8 cellular contexts compared by ENCODE assay signal in the genomic region with DNA sequence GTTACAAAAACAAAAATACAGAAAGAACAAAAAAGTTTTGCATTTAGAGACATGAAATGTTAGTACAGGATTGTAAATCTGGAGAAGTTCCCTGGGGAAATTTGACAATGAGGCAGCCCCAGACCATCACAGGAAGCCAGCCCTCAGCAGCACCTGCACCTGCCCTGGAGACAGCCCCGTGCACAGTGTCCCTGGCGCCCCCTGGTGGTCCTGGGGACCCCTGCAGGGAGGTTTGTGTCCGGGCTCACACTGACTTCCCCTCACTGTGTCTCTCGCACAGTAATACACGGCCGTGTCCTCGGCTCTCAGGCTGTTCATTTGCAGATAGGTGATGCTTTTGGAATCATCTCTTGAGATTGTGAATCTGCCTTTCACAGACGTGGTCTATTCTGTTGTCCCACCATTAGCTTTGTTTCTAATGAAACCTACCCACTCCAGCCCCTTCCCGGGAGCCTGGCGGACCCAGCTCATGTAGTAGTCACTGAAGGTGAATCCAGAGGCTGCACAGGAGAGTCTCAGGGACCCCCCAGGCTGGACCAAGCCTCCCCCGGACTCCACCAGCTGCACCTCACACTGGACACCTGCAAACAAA.
DNase-seq lines count a peak whose midpoint lies in the region; TF ChIP-seq lines count a peak whose summit lies in the region.
"Not testable (repeated sequence)": the region's sequence is repeated elsewhere in the genome, so short reads cannot be mapped to it uniquely, and the experiment has no call there.

No MANE protein-coding gene starts in this region.

- POLR2A ChIA-PET in activated CD4-positive, alpha-beta memory T cell treated with anti-CD3 and anti-CD28 coated beads, Interleukin-2, amount 10 ng/mL, durations not matched to agents 7 days and 5 days (lab: Charles Lee): not testable (repeated sequence)

- not testable (repeated sequence) for H3K36me3 ChIP-seq in DOHH2 (ENCODE audit: control insufficient read depth, low read length); SJCRH30

- not testable (repeated sequence) for H3K9me3 Mint-ChIP-seq in activated CD4-positive, alpha-beta memory T cell treated with anti-CD3 and anti-CD28 coated beads, Interleukin-2, amount 10 ng/mL, durations not matched to agents 7 days and 5 days; activated naive CD4-positive, alpha-beta T cell treated with anti-CD3 and anti-CD28 coated beads, Interleukin-2, amount 10 ng/mL, durations not matched to agents 7 days and 5 days

- peak overlapping the region; percentile 93 for H3K27ac ChIP-seq in DOHH2 (ENCODE audit: low read depth, low read length)
- H3K27ac ChIP-seq in SJCRH30: not testable (repeated sequence)

- DNase-seq in NCI-H1092 (lab: John Stamatoyannopoulos, UW): peak; percentile 17
- DNase-seq in SJCRH30: peak; percentile 40 to 55
- peak; percentile 83 for DNase-seq in activated CD4-positive, alpha-beta memory T cell treated with anti-CD3 and anti-CD28 coated beads, Interleukin-2, amount 10 ng/mL, durations not matched to agents 7 days and 5 days
- DNase-seq in activated naive CD4-positive, alpha-beta T cell treated with anti-CD3 and anti-CD28 coated beads, Interleukin-2, amount 10 ng/mL, durations not matched to agents 7 days and 5 days: peak; percentile 89
- DNase-seq in kidney tubule cell (ENCODE audit: low spot score): peak; percentile 15
- peak; percentile 85 to 87 for DNase-seq in stimulated activated CD4-positive, alpha-beta T cell treated with anti-CD3 and anti-CD28 coated beads, Interleukin-2, amount 100 ng/mL, for 24 hours
- DNase-seq in superior temporal gyrus (ENCODE audit: extremely low spot score): peak; percentile 1

- H3K27ac Mint-ChIP-seq in activated CD4-positive, alpha-beta memory T cell treated with anti-CD3 and anti-CD28 coated beads, Interleukin-2, amount 10 ng/mL, durations not matched to agents 7 days and 5 days; activated naive CD4-positive, alpha-beta T cell treated with anti-CD3 and anti-CD28 coated beads, Interleukin-2, amount 10 ng/mL, durations not matched to agents 7 days and 5 days: not testable (repeated sequence)

- not testable (repeated sequence) for H3K4me3 Mint-ChIP-seq in activated CD4-positive, alpha-beta memory T cell treated with anti-CD3 and anti-CD28 coated beads, Interleukin-2, amount 10 ng/mL, durations not matched to agents 7 days and 5 days; activated naive CD4-positive, alpha-beta T cell treated with anti-CD3 and anti-CD28 coated beads, Interleukin-2, amount 10 ng/mL, durations not matched to agents 7 days and 5 days

- H3K4me1 ChIP-seq in DOHH2 (ENCODE audit: control insufficient read depth, low read length): peaks cover 56% of the 10 kb centered on the region
- H3K4me1 ChIP-seq in SJCRH30: not testable (repeated sequence)

- peak; percentile 61 for TF ChIP-seq CTCF in DOHH2 (IDR thresholded peaks at IDR 0.05; ENCODE audit: low read depth, low read length, poor library complexity, severe bottlenecking)

- H3K4me1 Mint-ChIP-seq in activated CD4-positive, alpha-beta memory T cell treated with anti-CD3 and anti-CD28 coated beads, Interleukin-2, amount 10 ng/mL, durations not matched to agents 7 days and 5 days: peaks cover 33% of the 10 kb centered on the region
- peaks cover 19% of the 10 kb centered on the region for H3K4me1 Mint-ChIP-seq in activated naive CD4-positive, alpha-beta T cell treated with anti-CD3 and anti-CD28 coated beads, Interleukin-2, amount 10 ng/mL, durations not matched to agents 7 days and 5 days

- not testable (repeated sequence) for H3K27me3 ChIP-seq in DOHH2 (ENCODE audit: control insufficient read depth, low read length); SJCRH30

- not testable (repeated sequence) for H3K79me2 ChIP-seq in DOHH2 (ENCODE audit: control insufficient read depth, low read length)

- CTCF ChIA-PET in activated CD4-positive, alpha-beta memory T cell treated with anti-CD3 and anti-CD28 coated beads, Interleukin-2, amount 10 ng/mL, durations not matched to agents 7 days and 5 days (lab: Charles Lee): interaction anchor here (2.4 kb wide), 1 partner anchor 15 kb away, joined by 8 read pairs; no protein-coding TSS in a partner anchor
- CTCF ChIA-PET in activated naive CD4-positive, alpha-beta T cell treated with anti-CD3 and anti-CD28 coated beads, Interleukin-2, amount 10 ng/mL, durations not matched to agents 7 days and 5 days (lab: Charles Lee): interaction anchor here (1.0 kb wide), 1 partner anchor 47 kb away, joined by 3 read pairs; no protein-coding TSS in a partner anchor

- not testable (repeated sequence) for H3K36me3 Mint-ChIP-seq in activated CD4-positive, alpha-beta memory T cell treated with anti-CD3 and anti-CD28 coated beads, Interleukin-2, amount 10 ng/mL, durations not matched to agents 7 days and 5 days (ENCODE audit: low read depth); activated naive CD4-positive, alpha-beta T cell treated with anti-CD3 and anti-CD28 coated beads, Interleukin-2, amount 10 ng/mL, durations not matched to agents 7 days and 5 days

- peak overlapping the region; percentile 45 for H3K4me3 ChIP-seq in DOHH2 (ENCODE audit: low read length)
- H3K4me3 ChIP-seq in SJCRH30: not testable (repeated sequence)

- not testable (repeated sequence) for H3K9me2 ChIP-seq in DOHH2 (replicated peaks; ENCODE audit: control insufficient read depth, low read length)

- H3K4me2 ChIP-seq in DOHH2 (ENCODE audit: low read length): peak overlapping the region; percentile 52

- not testable (repeated sequence) for H3K27me3 Mint-ChIP-seq in activated CD4-positive, alpha-beta memory T cell treated with anti-CD3 and anti-CD28 coated beads, Interleukin-2, amount 10 ng/mL, durations not matched to agents 7 days and 5 days
- H3K27me3 Mint-ChIP-seq in activated naive CD4-positive, alpha-beta T cell treated with anti-CD3 and anti-CD28 coated beads, Interleukin-2, amount 10 ng/mL, durations not matched to agents 7 days and 5 days: peaks cover 21% of the 10 kb centered on the region

- not testable (repeated sequence) for H3F3A ChIP-seq in DOHH2 (ENCODE audit: control insufficient read depth, insufficient read depth)

- not testable (repeated sequence) for H4K20me1 ChIP-seq in DOHH2 (ENCODE audit: control insufficient read depth, insufficient read depth, low read depth, low read length)

- H3K9me3 ChIP-seq in DOHH2 (ENCODE audit: control insufficient read depth, insufficient read depth, low read length): peaks cover 25% of the 10 kb centered on the region
- H3K9me3 ChIP-seq in SJCRH30 (replicated peaks): not testable (repeated sequence)

Comparison
In these comparisons a context has a peak if more than half of its experiments do, and no peak if none do; other contexts are left out.
1. DNase-seq: peak in every context shown above with its lines; median percentile 89 in activated naive CD4-positive, alpha-beta T cell treated with anti-CD3 and anti-CD28 coated beads, Interleukin-2, amount 10 ng/mL, durations not matched to agents 7 days and 5 days; 86 in stimulated activated CD4-positive, alpha-beta T cell treated with anti-CD3 and anti-CD28 coated beads, Interleukin-2, amount 100 ng/mL, for 24 hours; 83 in activated CD4-positive, alpha-beta memory T cell treated with anti-CD3 and anti-CD28 coated beads, Interleukin-2, amount 10 ng/mL, durations not matched to agents 7 days and 5 days; 48 in SJCRH30; 17 in NCI-H1092; 15 in kidney tubule cell; 1 in superior temporal gyrus.